18 cellular contexts compared by ENCODE assay signal in genomic region chr1:163048970-163049680, GRCh38. TPM values are rescaled to one million over a fixed set of nuclear protein-coding genes. Genes with fewer than 3 reads are reported as not detected.
"Had no signal": no experiment of that assay in that cellular context is flagged by ENCODE, and none has a peak within 500 bp of the region (broad histone marks: within the 10 kb centered on the region; RNA-seq: fewer than 3 reads in every experiment).

No MANE protein-coding gene starts in this region.

- FAIRE-seq: urothelium cell line had no signal

- H3K36me3 ChIP-seq: colonic mucosa, esophagus muscularis mucosa, neutrophil, thyroid gland had no signal

- DNase-seq: activated CD4-positive, alpha-beta T cell treated with anti-CD3 and anti-CD28 coated beads, Interleukin-2, amount 50 U/mL, for 1 hour; activated CD8-positive, alpha-beta memory T cell treated with anti-CD3 and anti-CD28 coated beads for 24 hours; activated gamma-delta T cell treated with Interleukin-2 at 50 U/mL for 16 hours; activated naive CD8-positive, alpha-beta T cell treated with anti-CD3 and anti-CD28 coated beads for 36 hours; body of pancreas; central memory CD4-positive, alpha-beta T cell; colonic mucosa; effector CD4-positive, alpha-beta T cell; islet precursor cell; naive B cell; thyroid gland had no signal

- H3K27ac ChIP-seq: body of pancreas, colonic mucosa, esophagus muscularis mucosa, hepatocyte, neutrophil, parathyroid adenoma, thyroid gland had no signal

- H3K4me3 Mint-ChIP-seq: activated naive CD8-positive, alpha-beta T cell treated with anti-CD3 and anti-CD28 coated beads for 36 hours; naive B cell; stimulated activated memory B cell treated with anti-CD40 and anti-IgM and Interleukin-4, amounts not matched to agents 10 μg/mL and 1 μg/mL and 100 μg/mL, for 72 hours had no signal

- H3K27me3 ChIP-seq: body of pancreas, colonic mucosa, esophagus muscularis mucosa, hepatocyte, neutrophil, thyroid gland had no signal

- H3K4me3 ChIP-seq: body of pancreas, colonic mucosa, esophagus muscularis mucosa, hepatocyte, thyroid gland had no signal

- H3K9me3 Mint-ChIP-seq: activated naive CD8-positive, alpha-beta T cell treated with anti-CD3 and anti-CD28 coated beads for 36 hours; stimulated activated memory B cell treated with anti-CD40 and anti-IgM and Interleukin-4, amounts not matched to agents 10 μg/mL and 1 μg/mL and 100 μg/mL, for 72 hours had no signal

- ATAC-seq: body of pancreas; stimulated activated memory B cell treated with anti-CD40 and anti-IgM and Interleukin-4, amounts not matched to agents 10 μg/mL and 1 μg/mL and 100 μg/mL, for 72 hours had no signal

- H3K4me1 ChIP-seq: body of pancreas, colonic mucosa, esophagus muscularis mucosa, parathyroid adenoma, thyroid gland had no signal

- H2AFZ ChIP-seq: hepatocyte, parathyroid adenoma had no signal

- H3K4me1 Mint-ChIP-seq: activated naive CD8-positive, alpha-beta T cell treated with anti-CD3 and anti-CD28 coated beads for 36 hours; naive B cell; stimulated activated memory B cell treated with anti-CD40 and anti-IgM and Interleukin-4, amounts not matched to agents 10 μg/mL and 1 μg/mL and 100 μg/mL, for 72 hours had no signal

- H3K27ac Mint-ChIP-seq: activated naive CD8-positive, alpha-beta T cell treated with anti-CD3 and anti-CD28 coated beads for 36 hours; naive B cell; stimulated activated memory B cell treated with anti-CD40 and anti-IgM and Interleukin-4, amounts not matched to agents 10 μg/mL and 1 μg/mL and 100 μg/mL, for 72 hours had no signal

- H3K4me2 ChIP-seq: hepatocyte had no signal

- H3K27me3 Mint-ChIP-seq: activated naive CD8-positive, alpha-beta T cell treated with anti-CD3 and anti-CD28 coated beads for 36 hours had no signal

- H3K36me3 Mint-ChIP-seq: activated naive CD8-positive, alpha-beta T cell treated with anti-CD3 and anti-CD28 coated beads for 36 hours; naive B cell; stimulated activated memory B cell treated with anti-CD40 and anti-IgM and Interleukin-4, amounts not matched to agents 10 μg/mL and 1 μg/mL and 100 μg/mL, for 72 hours had no signal

- H3K79me2 ChIP-seq: hepatocyte, parathyroid adenoma had no signal

RNA-seq across cellular contexts. Expression of gene RGS4, which starts 20.0 kb away (rescaled TPM):
- total RNA-seq: activated naive CD8-positive, alpha-beta T cell treated with anti-CD3 and anti-CD28 coated beads for 36 hours; mononuclear cell had no signal
